Comparison of ENCODE assay signal across 28 cellular contexts in the genomic region with DNA sequence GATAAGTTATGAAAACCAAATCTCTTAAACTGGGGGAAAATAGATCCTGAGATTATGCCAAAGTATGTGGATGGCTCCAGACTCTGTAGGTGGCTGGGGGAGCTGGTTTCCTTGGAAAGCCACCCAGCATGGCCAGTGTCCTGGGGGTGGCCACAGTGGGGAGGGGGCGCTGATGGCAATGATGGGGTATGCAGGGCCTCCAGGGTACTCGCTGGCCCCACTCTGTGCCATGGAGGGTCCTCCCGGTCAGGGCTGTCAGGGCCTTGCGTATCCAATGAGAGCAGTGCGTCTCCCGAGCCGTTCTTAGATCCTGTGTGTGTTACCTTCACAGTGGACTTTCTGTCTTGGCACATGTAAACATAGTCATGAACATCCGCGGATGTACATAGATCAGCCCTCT.
"Had no signal": no experiment of that assay in that cellular context is flagged by ENCODE, and none has a peak within 500 bp of the region (broad histone marks: within the 10 kb centered on the region; RNA-seq: fewer than 3 reads in every experiment).

No MANE protein-coding gene starts in this region.

- H3K9me3 Mint-ChIP-seq: activated naive CD4-positive, alpha-beta T cell treated with anti-CD3 and anti-CD28 coated beads, Interleukin-2, amount 50 U/mL, for 24 hours; T-helper 1 cell treated with Interleukin-12 subunit alpha and Interleukin-12 subunit beta and Interleukin-4 antibody, amounts not matched to agents 30 μg/mL and 1 μg/mL, for 36 hours; WTC11 had no signal

- H3K9me3 ChIP-seq: body of pancreas, SJSA1 had no signal

- DNase-seq: activated CD4-positive, alpha-beta T cell treated with anti-CD3 and anti-CD28 coated beads for 48 hours; activated CD4-positive, alpha-beta T cell treated with anti-CD3 and anti-CD28 coated beads, Interleukin-2, amount 50 U/mL, for 4 hours; activated CD4-positive, CD25-positive, alpha-beta regulatory T cell treated with anti-CD3 and anti-CD28 coated beads, Interleukin-2, amount 50 U/mL, for 72 hours; activated CD8-positive, alpha-beta memory T cell treated with anti-CD3 and anti-CD28 coated beads, Interleukin-2, amount 50 U/mL, for 48 hours; activated CD8-positive, alpha-beta T cell treated with anti-CD3 and anti-CD28 coated beads, Interleukin-2, amount 10 ng/mL, durations not matched to agents 7 days and 5 days; activated effector memory CD4-positive, alpha-beta T cell treated with Interleukin-2 at 50 U/mL for 16 hours; activated naive CD4-positive, alpha-beta T cell; activated T-cell treated with anti-CD3 and anti-CD28 coated beads, Interleukin-2, amount 50 U/mL, for 1 hour; aorta; body of pancreas; Karpas-422; MM.1S; NCI-H1105 treated with DMSO at 0.1 percent for 48 hours; NCI-H1436 treated with DMSO at 0.1 percent for 48 hours; NCI-H187; NCI-H2081; NCI-H510A treated with DMSO at 0.1 percent for 48 hours; NCI-H69; NK-92 treated with Interleukin-12 subunit alpha and Interleukin-12 subunit beta, amount 100 ng/mL, for 24 hours; OCI-M1; RPMI8226; T-helper 9 cell had no signal

- H3K4me3 ChIP-seq: body of pancreas, K562, SJSA1 had no signal

- H3K4me3 Mint-ChIP-seq: activated CD8-positive, alpha-beta T cell treated with anti-CD3 and anti-CD28 coated beads, Interleukin-2, amount 10 ng/mL, durations not matched to agents 7 days and 5 days; activated naive CD4-positive, alpha-beta T cell treated with anti-CD3 and anti-CD28 coated beads, Interleukin-2, amount 50 U/mL, for 24 hours; T-helper 1 cell treated with Interleukin-12 subunit alpha and Interleukin-12 subunit beta and Interleukin-4 antibody, amounts not matched to agents 30 μg/mL and 1 μg/mL, for 36 hours; WTC11 had no signal

- H3K27me3 Mint-ChIP-seq: activated naive CD4-positive, alpha-beta T cell treated with anti-CD3 and anti-CD28 coated beads, Interleukin-2, amount 50 U/mL, for 24 hours had no signal

- H3K27ac Mint-ChIP-seq: activated CD8-positive, alpha-beta T cell treated with anti-CD3 and anti-CD28 coated beads, Interleukin-2, amount 10 ng/mL, durations not matched to agents 7 days and 5 days; activated naive CD4-positive, alpha-beta T cell treated with anti-CD3 and anti-CD28 coated beads, Interleukin-2, amount 50 U/mL, for 24 hours; T-helper 1 cell treated with Interleukin-12 subunit alpha and Interleukin-12 subunit beta and Interleukin-4 antibody, amounts not matched to agents 30 μg/mL and 1 μg/mL, for 36 hours had no signal

- H3K27ac ChIP-seq: body of pancreas, SJSA1 had no signal

- ATAC-seq: activated CD8-positive, alpha-beta T cell treated with anti-CD3 and anti-CD28 coated beads, Interleukin-2, amount 10 ng/mL, durations not matched to agents 7 days and 5 days; body of pancreas; K562; Panc1; WTC11 had no signal

- H3K27me3 ChIP-seq: body of pancreas, SJSA1 had no signal

- H3K4me1 ChIP-seq: SJSA1 had no signal
